Comparison of ENCODE assay signal across 8 cellular contexts in the genomic region with DNA sequence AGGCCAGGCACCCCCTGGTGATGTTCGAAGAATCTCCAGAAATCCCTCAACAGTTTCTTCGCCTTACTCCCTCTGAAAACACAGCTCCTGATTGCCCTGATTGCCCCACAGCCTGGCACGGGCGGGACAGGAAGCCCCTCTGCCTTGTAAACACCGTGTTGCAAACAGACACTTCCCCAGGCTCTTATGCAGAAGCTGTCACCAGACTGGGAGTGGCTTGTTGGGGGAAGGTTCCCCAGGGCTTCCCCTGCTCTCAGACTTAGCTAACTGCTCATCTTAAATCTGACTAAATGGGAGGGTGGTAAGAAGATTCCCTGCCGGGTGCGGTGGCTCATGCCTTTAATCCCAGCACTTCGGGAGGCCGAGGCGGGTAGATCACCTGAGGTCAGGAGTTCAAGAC. TPM values are rescaled to one million over a fixed set of nuclear protein-coding genes. Genes with fewer than 3 reads are reported as not detected.
DNase-seq lines count a peak whose midpoint lies in the region; ATAC-seq, FAIRE-seq and TF ChIP-seq lines count a peak whose summit lies in the region.

No MANE protein-coding gene starts in this region.

- H3K36me3 Mint-ChIP-seq in type B pancreatic cell: no peaks in the 10 kb centered on the region

- no peak overlapping the region for H3K27ac Mint-ChIP-seq in type B pancreatic cell

- peaks cover 20% of the 10 kb centered on the region for H3K36me3 ChIP-seq in OCI-LY3 (replicated peaks; ENCODE audit: low read depth, low read length)

- peak overlapping the region; percentile 45 for H3K4me3 ChIP-seq in OCI-LY3 (ENCODE audit: low read length)

- H3K9me3 Mint-ChIP-seq in type B pancreatic cell: no peaks in the 10 kb centered on the region

- H3K27me3 ChIP-seq in OCI-LY3 (ENCODE audit: low read depth, low read length): no peaks in the 10 kb centered on the region

- H3K4me1 ChIP-seq in OCI-LY3 (ENCODE audit: low read length): peaks cover 62% of the 10 kb centered on the region

- peaks cover 44% of the 10 kb centered on the region for H3K27me3 Mint-ChIP-seq in type B pancreatic cell

- H4K20me1 ChIP-seq in OCI-LY3 (ENCODE audit: insufficient read depth, low read length): no peaks in the 10 kb centered on the region

- TF ChIP-seq CTCF in OCI-LY3 (IDR thresholded peaks at IDR 0.05; ENCODE audit: low read depth, low read length) (no peak), type B pancreatic cell (conservative IDR thresholded peaks at IDR 0.05) (no peak)

- peak overlapping the region; percentile 88 for H3K4me2 ChIP-seq in OCI-LY3 (ENCODE audit: low read length)

- 0 out of 2 replicates have a peak, but pooled peaks cover 3% of the 10 kb centered on the region for H3K9me3 ChIP-seq in OCI-LY3 (ENCODE audit: insufficient read depth, low read length)

- H3K79me2 ChIP-seq in OCI-LY3 (ENCODE audit: low read length): peaks cover 9% of the 10 kb centered on the region

- H2AFZ ChIP-seq in OCI-LY3 (ENCODE audit: low read depth, low read length): no peak overlapping the region

- peak overlapping the region; percentile 58 for H3K27ac ChIP-seq in OCI-LY3 (ENCODE audit: low read length)

- no peaks in the 10 kb centered on the region for H3K4me1 Mint-ChIP-seq in type B pancreatic cell (ENCODE audit: unreplicated experiment)

- FAIRE-seq in HTR-8/SVneo (lab: Jason Lieb, UNC): no peak

- peak; percentile 67 for ATAC-seq in GM18907 (IDR thresholded peaks at IDR 0.05; ENCODE audit: unreplicated experiment)

- H3K9ac ChIP-seq in OCI-LY3 (ENCODE audit: low read length): peak overlapping the region; percentile 43

- DNase-seq in activated T-helper 9 cell treated with anti-CD3 and anti-CD28 coated beads, Interleukin-2, amount 50 U/mL, for 16 hours (ENCODE audit: low read depth): peak; percentile 56
- DNase-seq in medulla oblongata (ENCODE audit: extremely low spot score) (peak; percentile 76), type B pancreatic cell (ENCODE audit: extremely low spot score, unreplicated experiment) (peak; percentile 64), HTR-8/SVneo (ENCODE audit: insufficient read length, low spot score) (no peak), NCI-H524 treated with DMSO at 0.1 percent for 48 hours (lab: John Stamatoyannopoulos, UW) (no peak), DMS114 treated with DMSO at 0.1 percent for 48 hours (lab: John Stamatoyannopoulos, UW; ENCODE audit: unreplicated experiment) (no peak)

- no peak overlapping the region for H3K4me3 Mint-ChIP-seq in type B pancreatic cell

RNA-seq across cellular contexts. Expression of a gene that starts 11.2 kb away (rescaled TPM):
- total RNA-seq in type B pancreatic cell (ENCODE audit: low replicate concordance): 0.29 TPM in 2 replicates

Comparison
In these comparisons a context has a peak if more than half of its experiments do, and no peak if none do; other contexts are left out.
1. DNase-seq: peak in activated T-helper 9 cell treated with anti-CD3 and anti-CD28 coated beads, Interleukin-2, amount 50 U/mL, for 16 hours (single experiment), medulla oblongata (single experiment) and type B pancreatic cell (single experiment); none in HTR-8/SVneo (single experiment), NCI-H524 treated with DMSO at 0.1 percent for 48 hours (single experiment) and DMS114 treated with DMSO at 0.1 percent for 48 hours (single experiment).